8 cellular contexts compared by ENCODE assay signal in the genomic region with DNA sequence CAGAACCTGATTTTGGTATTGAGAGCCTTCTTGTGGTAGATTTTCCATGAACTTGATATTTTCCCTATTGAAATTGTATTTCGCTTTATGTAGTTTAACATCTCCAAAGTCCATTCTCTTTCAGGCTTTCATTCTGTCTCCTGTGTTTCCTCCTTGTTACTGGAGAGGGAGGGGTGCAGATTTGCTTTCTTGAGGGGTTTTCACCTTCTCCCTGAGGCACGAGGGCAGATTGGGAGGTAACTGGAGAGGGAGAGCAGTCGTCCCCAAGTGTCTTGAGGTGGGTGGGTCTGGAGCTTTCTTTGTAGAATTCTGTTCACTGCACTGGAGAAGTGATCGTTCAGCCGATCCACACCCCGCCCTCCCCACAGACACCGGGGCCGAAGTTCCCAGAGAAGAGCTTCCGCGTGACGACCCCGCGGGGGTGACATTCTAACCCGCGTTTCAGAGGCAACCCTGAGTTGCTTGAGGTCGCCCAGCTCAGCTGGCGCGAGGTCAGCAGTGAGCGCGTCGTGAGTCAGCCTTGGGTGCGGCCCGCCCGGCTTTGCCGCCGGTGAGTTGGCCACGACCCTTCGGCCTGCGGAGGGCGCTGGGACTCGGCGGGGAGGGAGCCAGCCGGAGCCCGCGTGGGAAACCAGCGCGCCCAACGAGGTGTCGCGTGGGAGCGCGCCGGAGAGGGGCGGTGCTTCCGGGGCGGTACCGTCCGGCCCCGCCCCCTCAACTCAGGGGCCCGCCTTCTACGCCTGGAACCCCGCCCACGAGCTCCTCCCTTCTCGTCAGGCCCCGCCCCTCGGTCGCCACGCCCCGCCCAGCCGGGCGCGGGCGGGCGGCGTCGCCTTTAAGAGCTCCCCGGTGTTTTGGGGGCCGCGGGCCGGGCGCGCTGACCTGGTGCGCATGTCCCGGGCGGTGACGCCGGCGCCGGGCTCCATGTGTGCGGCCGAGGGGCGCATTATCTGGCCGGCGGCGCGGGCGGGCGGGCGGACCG.
DNase-seq lines count a peak whose midpoint lies in the region; ATAC-seq and TF ChIP-seq lines count a peak whose summit lies in the region.

A gene with protein sequence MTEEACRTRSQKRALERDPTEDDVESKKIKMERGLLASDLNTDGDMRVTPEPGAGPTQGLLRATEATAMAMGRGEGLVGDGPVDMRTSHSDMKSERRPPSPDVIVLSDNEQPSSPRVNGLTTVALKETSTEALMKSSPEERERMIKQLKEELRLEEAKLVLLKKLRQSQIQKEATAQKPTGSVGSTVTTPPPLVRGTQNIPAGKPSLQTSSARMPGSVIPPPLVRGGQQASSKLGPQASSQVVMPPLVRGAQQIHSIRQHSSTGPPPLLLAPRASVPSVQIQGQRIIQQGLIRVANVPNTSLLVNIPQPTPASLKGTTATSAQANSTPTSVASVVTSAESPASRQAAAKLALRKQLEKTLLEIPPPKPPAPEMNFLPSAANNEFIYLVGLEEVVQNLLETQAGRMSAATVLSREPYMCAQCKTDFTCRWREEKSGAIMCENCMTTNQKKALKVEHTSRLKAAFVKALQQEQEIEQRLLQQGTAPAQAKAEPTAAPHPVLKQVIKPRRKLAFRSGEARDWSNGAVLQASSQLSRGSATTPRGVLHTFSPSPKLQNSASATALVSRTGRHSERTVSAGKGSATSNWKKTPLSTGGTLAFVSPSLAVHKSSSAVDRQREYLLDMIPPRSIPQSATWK (plus strand): TSS at position 797 of the 982 bp plus-strand sequence. CDS start 59,671 bp downstream, outside the sequence.

- peak within 1 kb of the TSS; percentile 79 for H3K4me3 ChIP-seq in DOHH2 (ENCODE audit: low read length)

- ATAC-seq in GM21723 (IDR thresholded peaks at IDR 0.05; ENCODE audit: unreplicated experiment) = peak; percentile 63
- ATAC-seq in stimulated activated naive CD8-positive, alpha-beta T cell treated with anti-CD3 and anti-CD28 coated beads, Interleukin-15, Interleukin-2, amounts not matched to agents 100 U/mL and 50 U/mL, for 24 hours = peak; percentile 79

- H3K4me1 ChIP-seq in DOHH2 (ENCODE audit: control insufficient read depth, low read length) = peaks cover 45% of the 10 kb centered on the region

- CTCF ChIA-PET in RWPE1 (lab: Yijun Ruan, JAX) = interaction anchor here (0.7 to 1.5 kb wide), 2 partner anchors 85 to 1826 kb away, joined by 3 to 4 read pairs; no protein-coding TSS in a partner anchor

- H3K27ac ChIP-seq in DOHH2 (ENCODE audit: low read depth, low read length) (peak within 1 kb of the TSS; percentile 61), RWPE1 (peak within 1 kb of the TSS; percentile 97)

- POLR2A ChIA-PET in RWPE1 (lab: Yijun Ruan, JAX; ENCODE audit: low non-redundant PET) = interaction anchor here (1.0 to 1.1 kb wide), 2 partner anchors 8 to 40 kb away, joined by 3 to 5 read pairs; no protein-coding TSS in a partner anchor

- peaks cover 35% of the 10 kb centered on the region for H4K20me1 ChIP-seq in DOHH2 (ENCODE audit: control insufficient read depth, insufficient read depth, low read depth, low read length)

- TF ChIP-seq CTCF in DOHH2 (IDR thresholded peaks at IDR 0.05; ENCODE audit: low read depth, low read length, poor library complexity, severe bottlenecking) (peak; percentile 43), RWPE1 (conservative IDR thresholded peaks at IDR 0.05; ENCODE audit: low read depth) (peak; percentile 66), nephron (IDR thresholded peaks at IDR 0.05; ENCODE audit: unreplicated experiment in 3 of 3) (peak in 1 of 3 experiments; percentile 33)

- peaks cover 92% of the 10 kb centered on the region for H3K79me2 ChIP-seq in DOHH2 (ENCODE audit: control insufficient read depth, low read length)

- no peaks in the 10 kb centered on the region for H3K27me3 Mint-ChIP-seq in nephron (ENCODE audit: low read depth)

- H3K27me3 ChIP-seq in DOHH2 (ENCODE audit: control insufficient read depth, low read length) = no peaks in the 10 kb centered on the region

- H3F3A ChIP-seq in DOHH2 (ENCODE audit: control insufficient read depth, insufficient read depth) = peaks cover 12% of the 10 kb centered on the region

- peak within 1 kb of the TSS; percentile 98 to 100 (median 100) for H3K4me3 Mint-ChIP-seq in nephron

- no peaks in the 10 kb centered on the region for H3K9me3 Mint-ChIP-seq in nephron

- H3K9me2 ChIP-seq in DOHH2 (replicated peaks; ENCODE audit: control insufficient read depth, low read length) = no peaks in the 10 kb centered on the region

- peaks cover 32% of the 10 kb centered on the region for H3K36me3 ChIP-seq in DOHH2 (ENCODE audit: control insufficient read depth, low read length)

- peak within 1 kb of the TSS; percentile 95 to 97 (median 96) for H3K27ac Mint-ChIP-seq in nephron

- H3K4me2 ChIP-seq in DOHH2 (ENCODE audit: low read length) = peak within 1 kb of the TSS; percentile 96

- no peaks in the 10 kb centered on the region for H3K9me3 ChIP-seq in DOHH2 (ENCODE audit: control insufficient read depth, insufficient read depth, low read length)

- peaks cover 54% of the 10 kb centered on the region for H3K4me1 Mint-ChIP-seq in nephron

- DNase-seq in KG1 (lab: John Stamatoyannopoulos, UW) (peak; percentile 73), RWPE1 (ENCODE audit: low spot score) (peak; percentile 85), fibroblast of peridontal ligament (ENCODE audit: extremely low read depth) (peak; percentile 89)
- peak; percentile 89 for DNase-seq in activated T-helper 9 cell treated with anti-CD3 and anti-CD28 coated beads, Interleukin-2, amount 50 U/mL, for 16 hours (ENCODE audit: low read depth)
- DNase-seq in stimulated activated naive CD8-positive, alpha-beta T cell treated with anti-CD3 and anti-CD28 coated beads, Interleukin-15, Interleukin-2, amounts not matched to agents 100 U/mL and 50 U/mL, for 24 hours = peak; percentile 95

- H3K36me3 Mint-ChIP-seq in nephron (ENCODE audit: low read depth) = no peaks in the 10 kb centered on the region

Comparison
In these comparisons a context has a peak if more than half of its experiments do, and no peak if none do; other contexts are left out.
1. Peak in every context shown above with its lines: DNase-seq, ATAC-seq, H3K4me3 ChIP-seq and H3K27ac ChIP-seq.